ENCODE assay signal across 1 cellular context in the genomic region with DNA sequence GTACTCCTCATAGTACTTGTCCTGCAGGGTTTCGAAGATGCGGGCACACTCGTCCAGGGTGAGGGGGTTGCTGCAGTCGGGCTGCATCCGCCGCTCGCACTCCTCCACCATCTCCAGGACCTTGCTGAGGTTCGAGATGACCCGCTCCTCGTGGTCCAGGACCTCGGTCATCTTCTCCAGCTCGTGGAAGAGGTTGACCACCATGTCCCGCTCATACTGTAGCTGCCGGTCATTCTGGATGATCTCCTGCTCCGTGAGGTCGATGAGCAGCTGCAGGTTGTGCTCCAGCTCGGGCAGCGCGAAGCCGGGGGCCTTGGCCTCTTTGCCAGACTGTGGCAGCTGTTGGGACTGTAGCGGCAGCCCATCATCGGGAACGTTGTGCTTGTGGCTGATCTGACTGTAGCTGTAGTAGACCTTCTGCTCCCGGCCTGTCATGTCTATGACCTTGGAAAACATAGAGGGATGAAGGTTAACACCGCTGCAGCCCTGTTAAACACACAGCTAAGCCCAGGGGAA.
TF ChIP-seq lines count a peak whose summit lies in the region.

No MANE protein-coding gene starts in this region.

TF ChIP-seq in endothelial cell of umbilical vein, 7 proteins besides CTCF, POLR2A, EP300 and RAD21:
- TF ChIP-seq POLR2AphosphoS5 (IDR thresholded peaks at IDR 0.05; ENCODE audit: insufficient read depth, low read depth, low read length): no peak
- TF ChIP-seq GATA2 (IDR thresholded peaks at IDR 0.05; ENCODE audit: insufficient read depth, insufficient read length, low read depth, low read length): no peak
- TF ChIP-seq MAX (IDR thresholded peaks at IDR 0.05; ENCODE audit: insufficient read depth, insufficient read length): no peak
- TF ChIP-seq EZH2 (IDR thresholded peaks at IDR 0.05; ENCODE audit: borderline replicate concordance, low read depth, low read length, severe bottlenecking): no peak
- TF ChIP-seq JUN (IDR thresholded peaks at IDR 0.05; ENCODE audit: borderline replicate concordance, insufficient read depth, insufficient read length, low read depth): no peak
- TF ChIP-seq FOS (IDR thresholded peaks at IDR 0.05; ENCODE audit: borderline replicate concordance, insufficient read depth, low read length): no peak
- no peak for TF ChIP-seq MYC (IDR thresholded peaks at IDR 0.05; ENCODE audit: low read depth, low read length)
TF ChIP-seq in endothelial cell of umbilical vein: peak in this region for 0.
